Comparison of ENCODE assay signal across 19 cellular contexts in genomic region chr1:196324345-196324744, GRCh38.
"Had no signal": no experiment of that assay in that cellular context is flagged by ENCODE, and none has a peak within 500 bp of the region (broad histone marks: within the 10 kb centered on the region; RNA-seq: fewer than 3 reads in every experiment).

No MANE protein-coding gene starts in this region.

- H3K4me1 ChIP-seq: psoas muscle, right lobe of liver, transverse colon had no signal

- ATAC-seq: effector memory CD8-positive, alpha-beta T cell; left lobe of liver; psoas muscle; stimulated activated naive B cell treated with anti-CD40 and anti-IgM and Interleukin-4, amounts not matched to agents 10 μg/mL and 1 μg/mL and 100 μg/mL, for 72 hours; T-cell had no signal

- H3K27ac ChIP-seq: psoas muscle, right lobe of liver, transverse colon had no signal

- H3K36me3 ChIP-seq: transverse colon had no signal

- H3K4me1 Mint-ChIP-seq: central memory CD8-positive, alpha-beta T cell; memory B cell; nephron; stimulated activated naive B cell treated with anti-CD40 and anti-IgM and Interleukin-4, amounts not matched to agents 10 μg/mL and 1 μg/mL and 100 μg/mL, for 72 hours; T-cell had no signal

- H3K9me3 ChIP-seq: psoas muscle, right lobe of liver, transverse colon had no signal

- H3K4me3 Mint-ChIP-seq: activated T-helper 1 cell treated with anti-CD3 and anti-CD28 coated beads, Interleukin-12 subunit alpha, Interleukin-12 subunit beta, Interleukin-2, Interleukin-4 antibody, amounts not matched to agents 30 ng/mL and 10 ng/mL and 1 ng/mL, durations not matched to agents 14 hours and 24 hours and 36 hours; central memory CD8-positive, alpha-beta T cell; dendritic cell treated with granulocyte-macrophage colony-stimulating factor and Interleukin-4, amounts not matched to agents 40 ng/mL and 50 ng/mL, for 4 days; effector memory CD8-positive, alpha-beta T cell; memory B cell; nephron; stimulated activated naive B cell treated with anti-CD40 and anti-IgM and Interleukin-4, amounts not matched to agents 10 μg/mL and 1 μg/mL and 100 μg/mL, for 72 hours; T-cell had no signal

- H3K27me3 ChIP-seq: right lobe of liver, transverse colon had no signal

- FAIRE-seq: islet of Langerhans had no signal

- H3K36me3 Mint-ChIP-seq: memory B cell; stimulated activated naive B cell treated with anti-CD40 and anti-IgM and Interleukin-4, amounts not matched to agents 10 μg/mL and 1 μg/mL and 100 μg/mL, for 72 hours; T-cell had no signal

- H3K27ac Mint-ChIP-seq: activated T-helper 1 cell treated with anti-CD3 and anti-CD28 coated beads, Interleukin-12 subunit alpha, Interleukin-12 subunit beta, Interleukin-2, Interleukin-4 antibody, amounts not matched to agents 30 ng/mL and 10 ng/mL and 1 ng/mL, durations not matched to agents 14 hours and 24 hours and 36 hours; dendritic cell treated with granulocyte-macrophage colony-stimulating factor and Interleukin-4, amounts not matched to agents 40 ng/mL and 50 ng/mL, for 4 days; effector memory CD8-positive, alpha-beta T cell; memory B cell; nephron; stimulated activated naive B cell treated with anti-CD40 and anti-IgM and Interleukin-4, amounts not matched to agents 10 μg/mL and 1 μg/mL and 100 μg/mL, for 72 hours; T-cell had no signal

- H3K4me3 ChIP-seq: psoas muscle, right lobe of liver, transverse colon had no signal

- H3K27me3 Mint-ChIP-seq: central memory CD8-positive, alpha-beta T cell; dendritic cell treated with granulocyte-macrophage colony-stimulating factor and Interleukin-4, amounts not matched to agents 40 ng/mL and 50 ng/mL, for 4 days; effector memory CD8-positive, alpha-beta T cell; memory B cell; stimulated activated naive B cell treated with anti-CD40 and anti-IgM and Interleukin-4, amounts not matched to agents 10 μg/mL and 1 μg/mL and 100 μg/mL, for 72 hours; T-cell had no signal

- DNase-seq: activated CD4-positive, alpha-beta T cell treated with anti-CD3 and anti-CD28 coated beads for 48 hours; activated naive CD4-positive, alpha-beta T cell treated with Interleukin-2 at 50 U/mL for 16 hours; effector memory CD8-positive, alpha-beta T cell; glutamatergic neuron; occipital lobe; psoas muscle; right lobe of liver; stimulated activated CD4-positive, alpha-beta T cell treated with anti-CD3 and anti-CD28 coated beads, Interleukin-1b, Interleukin-23, amount 100 ng/mL, for 48 hours; stimulated activated naive B cell treated with anti-CD40 and anti-IgM and Interleukin-4, amounts not matched to agents 10 μg/mL and 1 μg/mL and 100 μg/mL, for 72 hours; substantia nigra; T-cell; transverse colon had no signal
